Comparison of ENCODE assay signal across 8 cellular contexts in genomic region chr1:18950415-18951026, GRCh38. TPM values are rescaled to one million over a fixed set of nuclear protein-coding genes. Genes with fewer than 3 reads are reported as not detected.
DNase-seq lines count a peak whose midpoint lies in the region; ATAC-seq and TF ChIP-seq lines count a peak whose summit lies in the region.

No MANE protein-coding gene starts in this region.

- intact Hi-C loops in gastrocnemius medialis (cut with DNase I; ENCODE audit: low total_unique reads): loop anchor here (10.0 kb wide), 1 partner anchor 264 kb away; the partner anchor contains the start of gene UBR4

- in situ Hi-C loops in gastrocnemius medialis (cut with MboI; ENCODE audit: low sequenced_read_pairs in 4 of 4): no loop called here

- H3K9me3 ChIP-seq in gastrocnemius medialis: no peaks in the 10 kb centered on the region

- POLR2A ChIA-PET in activated CD4-positive, alpha-beta T cell treated with anti-CD3 and anti-CD28 coated beads, Interleukin-2, amount 10 ng/mL, durations not matched to agents 7 days and 5 days (lab: Charles Lee): interaction anchor here (0.7 to 1.4 kb wide), 2 partner anchors 24 to 1245 kb away, joined by 3 to 7 read pairs; no protein-coding TSS in a partner anchor

- peak; percentile 73 for DNase-seq in GM10266 (ENCODE audit: extremely low spot score)
- DNase-seq in activated CD4-positive, alpha-beta T cell treated with anti-CD3 and anti-CD28 coated beads, Interleukin-2, amount 10 ng/mL, durations not matched to agents 7 days and 5 days: peak; percentile 50
- DNase-seq in foreskin keratinocyte: no peak
- DNase-seq in gastrocnemius medialis: no peak
- no peak for DNase-seq in GM19240 (ENCODE audit: insufficient read length, low spot score)
- DNase-seq in NCI-H524 treated with DMSO at 0.1 percent for 48 hours (lab: John Stamatoyannopoulos, UW): no peak
- DNase-seq in OCI-M1 (lab: John Stamatoyannopoulos, UW): no peak

- CTCF ChIA-PET in activated CD4-positive, alpha-beta T cell treated with anti-CD3 and anti-CD28 coated beads, Interleukin-2, amount 10 ng/mL, durations not matched to agents 7 days and 5 days (lab: Charles Lee): interaction anchor here (0.9 to 2.9 kb wide), 8 partner anchors 13 to 216 kb away, joined by 3 to 8 read pairs (median 6); no protein-coding TSS in a partner anchor

- peaks cover 1% of the 10 kb centered on the region for H3K27me3 Mint-ChIP-seq in activated CD4-positive, alpha-beta T cell treated with anti-CD3 and anti-CD28 coated beads, Interleukin-2, amount 10 ng/mL, durations not matched to agents 7 days and 5 days

- peaks cover 21% of the 10 kb centered on the region for H3K36me3 Mint-ChIP-seq in activated CD4-positive, alpha-beta T cell treated with anti-CD3 and anti-CD28 coated beads, Interleukin-2, amount 10 ng/mL, durations not matched to agents 7 days and 5 days (ENCODE audit: low read depth)

- H3K27ac ChIP-seq in foreskin keratinocyte (peak overlapping the region; percentile 71), gastrocnemius medialis (peak overlapping the region; percentile 77 to 84 (median 81))

- H3K4me1 ChIP-seq in foreskin keratinocyte (peaks cover 63% of the 10 kb centered on the region), gastrocnemius medialis (peaks cover 52 to 57% of the 10 kb centered on the region in 2 donors)

- peak; percentile 52 to 59 for TF ChIP-seq POLR2A in gastrocnemius medialis (IDR thresholded peaks at IDR 0.05)

- peak overlapping the region; percentile 37 to 44 (median 38) for H3K4me3 ChIP-seq in gastrocnemius medialis

- TF ChIP-seq CTCF in GM10266 (IDR thresholded peaks at IDR 0.05; ENCODE audit: control insufficient read depth, insufficient read depth, low read depth, missing control alignments) (no peak), foreskin keratinocyte (conservative IDR thresholded peaks at IDR 0.05) (no peak), gastrocnemius medialis (IDR thresholded peaks at IDR 0.05 in 4 of 5, conservative IDR thresholded peaks at IDR 0.05 in 1 of 5) (no peak)

- H3K27me3 ChIP-seq in foreskin keratinocyte: no peaks in the 10 kb centered on the region
- H3K27me3 ChIP-seq in gastrocnemius medialis: no peaks in the 10 kb centered on the region

- H3K4me3 Mint-ChIP-seq in activated CD4-positive, alpha-beta T cell treated with anti-CD3 and anti-CD28 coated beads, Interleukin-2, amount 10 ng/mL, durations not matched to agents 7 days and 5 days: peak overlapping the region; percentile 75

- ATAC-seq in foreskin keratinocyte (no peak), gastrocnemius medialis (peak; percentile 2 to 18), GM19455 (IDR thresholded peaks at IDR 0.05; ENCODE audit: unreplicated experiment) (no peak)

- H3K9me3 Mint-ChIP-seq in activated CD4-positive, alpha-beta T cell treated with anti-CD3 and anti-CD28 coated beads, Interleukin-2, amount 10 ng/mL, durations not matched to agents 7 days and 5 days: no peaks in the 10 kb centered on the region

- peak overlapping the region; percentile 96 for H3K27ac Mint-ChIP-seq in activated CD4-positive, alpha-beta T cell treated with anti-CD3 and anti-CD28 coated beads, Interleukin-2, amount 10 ng/mL, durations not matched to agents 7 days and 5 days

- H3K4me1 Mint-ChIP-seq in activated CD4-positive, alpha-beta T cell treated with anti-CD3 and anti-CD28 coated beads, Interleukin-2, amount 10 ng/mL, durations not matched to agents 7 days and 5 days: peaks cover 95% of the 10 kb centered on the region

- no peaks in the 10 kb centered on the region for H3K36me3 ChIP-seq in gastrocnemius medialis

RNA-seq across cellular contexts. Expression of gene IFFO2, which starts 6.0 kb away (rescaled TPM):
- total RNA-seq in activated CD4-positive, alpha-beta T cell treated with anti-CD3 and anti-CD28 coated beads, Interleukin-2, amount 10 ng/mL, durations not matched to agents 7 days and 5 days: 10 to 100 TPM; 20.4 to 21.7 TPM
- total RNA-seq in foreskin keratinocyte (47.5 and 57.3 TPM in 2 replicates), gastrocnemius medialis (10 to 100 TPM in 1 of 4 donors, 1 to 10 TPM in 3; 2.1 to 16.3 (median 5.7) TPM)
- 18.3 and 23.6 TPM in 2 replicates for polyA plus RNA-seq in foreskin keratinocyte

RNA-seq across cellular contexts. Expression of gene ALDH4A1, which starts 48.2 kb away (rescaled TPM):
- total RNA-seq in activated CD4-positive, alpha-beta T cell treated with anti-CD3 and anti-CD28 coated beads, Interleukin-2, amount 10 ng/mL, durations not matched to agents 7 days and 5 days: 1 to 10 TPM; 4.3 to 5.9 TPM
- total RNA-seq in foreskin keratinocyte: 26.7 and 33.2 TPM in 2 replicates
- 26.3 and 32.6 TPM in 2 replicates for polyA plus RNA-seq in foreskin keratinocyte
- 10 to 100 TPM; 22.8 to 35.3 (median 31.4) TPM for total RNA-seq in gastrocnemius medialis

Comparison
In these comparisons a context has a peak if more than half of its experiments do, and no peak if none do; other contexts are left out.
1. DNase-seq: peak in GM10266 (single experiment) and activated CD4-positive, alpha-beta T cell treated with anti-CD3 and anti-CD28 coated beads, Interleukin-2, amount 10 ng/mL, durations not matched to agents 7 days and 5 days (single experiment); none in foreskin keratinocyte (0 of 2), gastrocnemius medialis (0 of 2), GM19240 (single experiment), NCI-H524 treated with DMSO at 0.1 percent for 48 hours (single experiment) and OCI-M1 (single experiment).
2. ATAC-seq: peak in gastrocnemius medialis (2 of 2); none in foreskin keratinocyte (single experiment) and GM19455 (single experiment).